ENCODE assay signal across 1 cellular context in genomic region chr11:124831897-124832296, GRCh38.
TF ChIP-seq lines count a peak whose summit lies in the region.

No MANE protein-coding gene starts in this region.

TF ChIP-seq in HEK293, 187 proteins besides CTCF, POLR2A, EP300 and RAD21 (continued from another document):
- TF ChIP-seq TSHZ1 (tag by site-specific recombination; IDR thresholded peaks at IDR 0.05; ENCODE audit: borderline replicate concordance): no peak
- TF ChIP-seq, protein P1, sequence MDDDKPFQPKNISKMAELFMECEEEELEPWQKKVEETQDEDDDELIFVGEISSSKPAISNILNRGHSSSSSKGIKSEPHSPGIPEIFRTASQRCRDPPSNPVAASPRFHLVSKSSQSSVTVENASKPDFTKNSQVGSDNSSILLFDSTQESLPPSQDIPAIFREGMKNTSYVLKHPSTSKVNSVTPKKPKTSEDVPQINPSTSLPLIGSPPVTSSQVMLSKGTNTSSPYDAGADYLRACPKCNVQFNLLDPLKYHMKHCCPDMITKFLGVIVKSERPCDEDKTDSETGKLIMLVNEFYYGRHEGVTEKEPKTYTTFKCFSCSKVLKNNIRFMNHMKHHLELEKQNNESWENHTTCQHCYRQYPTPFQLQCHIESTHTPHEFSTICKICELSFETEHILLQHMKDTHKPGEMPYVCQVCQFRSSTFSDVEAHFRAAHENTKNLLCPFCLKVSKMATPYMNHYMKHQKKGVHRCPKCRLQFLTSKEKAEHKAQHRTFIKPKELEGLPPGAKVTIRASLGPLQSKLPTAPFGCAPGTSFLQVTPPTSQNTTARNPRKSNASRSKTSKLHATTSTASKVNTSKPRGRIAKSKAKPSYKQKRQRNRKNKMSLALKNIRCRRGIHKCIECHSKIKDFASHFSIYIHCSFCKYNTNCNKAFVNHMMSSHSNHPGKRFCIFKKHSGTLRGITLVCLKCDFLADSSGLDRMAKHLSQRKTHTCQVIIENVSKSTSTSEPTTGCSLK (tag by site-specific recombination; IDR thresholded peaks at IDR 0.05): no peak
- peak; percentile 79 for TF ChIP-seq PRDM1 (tag by site-specific recombination; IDR thresholded peaks at IDR 0.05)
- TF ChIP-seq ZNF37A (tag by site-specific recombination; IDR thresholded peaks at IDR 0.05): no peak
- no peak for TF ChIP-seq ZSCAN16 (tag by site-specific recombination; IDR thresholded peaks at IDR 0.05)
- TF ChIP-seq ZNF654 (tag by site-specific recombination; IDR thresholded peaks at IDR 0.05; ENCODE audit: low read depth): no peak
- TF ChIP-seq ZNF366 (tag by site-specific recombination; conservative IDR thresholded peaks at IDR 0.05): peak; percentile 81; the same call in 1 of the 2 replicates
TF ChIP-seq in HEK293: peak in this region for 2.
